ENCODE assay signal across 22 cellular contexts in the genomic region with DNA sequence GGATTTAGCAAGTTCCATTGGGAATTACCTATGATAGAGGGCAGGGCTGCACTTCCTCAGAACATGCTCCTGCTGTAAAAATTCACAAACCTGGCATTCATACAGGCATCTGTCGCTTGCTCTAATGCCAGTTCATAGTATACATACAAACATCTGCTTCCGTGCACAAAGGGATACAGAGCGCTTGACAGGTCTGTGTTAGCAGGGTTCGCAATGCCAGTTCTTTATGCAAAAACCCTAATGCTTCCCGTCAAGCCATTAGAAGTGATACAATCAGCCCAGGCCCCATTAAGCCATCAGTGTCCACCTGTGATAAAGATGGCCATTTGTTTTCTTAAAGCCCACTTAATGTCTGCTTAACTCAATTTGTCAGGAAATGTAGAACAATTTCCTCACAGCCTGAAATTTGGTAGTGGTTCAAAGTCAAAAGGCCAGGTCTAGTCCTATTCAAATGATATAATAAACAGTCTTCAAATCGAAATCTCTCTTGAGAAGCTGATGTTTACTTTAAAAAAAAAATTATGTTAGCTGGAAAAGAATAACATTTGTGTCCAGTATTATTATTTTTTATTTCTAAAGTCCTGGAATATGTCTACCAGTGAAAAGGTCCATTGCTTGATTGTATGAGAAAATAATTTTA.
DNase-seq lines count a peak whose midpoint lies in the region; ATAC-seq and TF ChIP-seq lines count a peak whose summit lies in the region.
"Had no signal": no experiment of that assay in that cellular context is flagged by ENCODE, and none has a peak within 500 bp of the region (broad histone marks: within the 10 kb centered on the region; RNA-seq: fewer than 3 reads in every experiment).

No MANE protein-coding gene starts in this region.

- H3K4me3 ChIP-seq in gastroesophageal sphincter (no peak overlapping the region), smooth muscle cell (no peak overlapping the region)
- H3K4me3 ChIP-seq: gastrocnemius medialis, uterus had no signal

- no peak for TF ChIP-seq POLR2A in gastroesophageal sphincter (IDR thresholded peaks at IDR 0.05)

- TF ChIP-seq EP300 in gastroesophageal sphincter (IDR thresholded peaks at IDR 0.05): no peak

- peak overlapping the region in 3 of 4 donors; percentile 4 to 46 (median 6) for H3K27ac ChIP-seq in gastroesophageal sphincter
- H3K27ac ChIP-seq in smooth muscle cell (ENCODE audit: low read depth): no peak overlapping the region
- H3K27ac ChIP-seq: gastrocnemius medialis, uterus had no signal

- H3K9me3 ChIP-seq in gastroesophageal sphincter (no peaks in the 10 kb centered on the region), smooth muscle cell (replicated peaks; ENCODE audit: low read depth) (no peaks in the 10 kb centered on the region)
- H3K9me3 ChIP-seq: gastrocnemius medialis, uterus had no signal

- peak; percentile 95 for DNase-seq in DMS 273 (lab: John Stamatoyannopoulos, UW; ENCODE audit: unreplicated experiment)
- DNase-seq in NCI-H2081 treated with DMSO at 0.1 percent for 48 hours (lab: John Stamatoyannopoulos, UW): peak; percentile 64
- peak; percentile 65 for DNase-seq in NCI-H748 treated with DMSO at 0.1 percent for 48 hours (lab: John Stamatoyannopoulos, UW)
- no peak for DNase-seq in germinal center (ENCODE audit: low spot score)
- no peak for DNase-seq in activated naive CD4-positive, alpha-beta T cell treated with anti-CD3 and anti-CD28 coated beads, Interleukin-2, amount 50 U/mL, for 16 hours
- DNase-seq in smooth muscle cell (lab: John Stamatoyannopoulos, UW; ENCODE audit: unreplicated experiment): no peak
- DNase-seq: activated B cell treated with CpG ODN at 0.5 μM for 24 hours; activated CD4-positive, alpha-beta memory T cell treated with anti-CD3 and anti-CD28 coated beads, Interleukin-2, amount 10 ng/mL, durations not matched to agents 7 days and 5 days; activated naive CD4-positive, alpha-beta T cell treated with anti-CD3 and anti-CD28 coated beads, Interleukin-2, amount 10 ng/mL, durations not matched to agents 7 days and 5 days; activated T-cell treated with anti-CD3 and anti-CD28 coated beads, Interleukin-2, amount 50 U/mL, for 4 hours; aorta; DMS53; effector CD4-positive, alpha-beta T cell; gastrocnemius medialis; left colon; NCI-H2029 treated with DMSO at 0.1 percent for 48 hours; Right ventricle myocardium superior; uterus had no signal

- H3K4me1 ChIP-seq in gastroesophageal sphincter (peaks cover 0 to 8% (median 3%) of the 10 kb centered on the region in 3 donors), smooth muscle cell (ENCODE audit: low read depth) (peaks cover 10% of the 10 kb centered on the region)
- H3K4me1 ChIP-seq: gastrocnemius medialis, uterus had no signal

- no peaks in the 10 kb centered on the region for H3K79me2 ChIP-seq in smooth muscle cell (ENCODE audit: low read depth)

- H3K36me3 ChIP-seq in gastroesophageal sphincter: no peaks in the 10 kb centered on the region
- no peaks in the 10 kb centered on the region for H3K36me3 ChIP-seq in smooth muscle cell (ENCODE audit: low read depth)
- H3K36me3 ChIP-seq: gastrocnemius medialis, uterus had no signal

- no peak overlapping the region for H3K9ac ChIP-seq in smooth muscle cell (ENCODE audit: low read depth)

- H3K27me3 ChIP-seq in gastroesophageal sphincter (no peaks in the 10 kb centered on the region), smooth muscle cell (ENCODE audit: low read depth) (no peaks in the 10 kb centered on the region)
- H3K27me3 ChIP-seq: gastrocnemius medialis, uterus had no signal

- no peaks in the 10 kb centered on the region for H3F3A ChIP-seq in smooth muscle cell (ENCODE audit: low read depth)

- no peaks in the 10 kb centered on the region for H4K20me1 ChIP-seq in smooth muscle cell (ENCODE audit: low read depth)

- TF ChIP-seq CTCF in gastroesophageal sphincter (IDR thresholded peaks at IDR 0.05) (no peak), smooth muscle cell (IDR thresholded peaks at IDR 0.05; ENCODE audit: borderline replicate concordance, insufficient read depth, poor library complexity, severe bottlenecking) (no peak)

- no peak for ATAC-seq in gastroesophageal sphincter
- ATAC-seq in HG03025 (IDR thresholded peaks at IDR 0.05; ENCODE audit: low FRiP score, unreplicated experiment): no peak
- ATAC-seq: activated T-cell treated with anti-CD3 and anti-CD28 coated beads, Interleukin-2, amount 50 U/mL, for 4 hours; esophagus mucosa; gastrocnemius medialis; HCT116; left colon had no signal

- 63 to 70% methylated on average over 6 of the region's 6 CpGs for WGBS in gastroesophageal sphincter (ENCODE audit: low coverage in 1 of 2), 2 donors
- WGBS in smooth muscle cell (ENCODE audit: low lambda C conversion rate): 77% methylated on average over 6 of the region's 6 CpGs

- no peak overlapping the region for H2AFZ ChIP-seq in smooth muscle cell (ENCODE audit: low read depth)

- no peak overlapping the region for H3K4me2 ChIP-seq in smooth muscle cell

Comparison
In these comparisons a context has a peak if more than half of its experiments do, and no peak if none do; other contexts are left out.
1. DNase-seq: peak in DMS 273 (single experiment), NCI-H2081 treated with DMSO at 0.1 percent for 48 hours (single experiment) and NCI-H748 treated with DMSO at 0.1 percent for 48 hours (single experiment); none in germinal center (single experiment), activated naive CD4-positive, alpha-beta T cell treated with anti-CD3 and anti-CD28 coated beads, Interleukin-2, amount 50 U/mL, for 16 hours (single experiment) and smooth muscle cell (single experiment).